1 cellular context compared by ENCODE assay signal in the genomic region with DNA sequence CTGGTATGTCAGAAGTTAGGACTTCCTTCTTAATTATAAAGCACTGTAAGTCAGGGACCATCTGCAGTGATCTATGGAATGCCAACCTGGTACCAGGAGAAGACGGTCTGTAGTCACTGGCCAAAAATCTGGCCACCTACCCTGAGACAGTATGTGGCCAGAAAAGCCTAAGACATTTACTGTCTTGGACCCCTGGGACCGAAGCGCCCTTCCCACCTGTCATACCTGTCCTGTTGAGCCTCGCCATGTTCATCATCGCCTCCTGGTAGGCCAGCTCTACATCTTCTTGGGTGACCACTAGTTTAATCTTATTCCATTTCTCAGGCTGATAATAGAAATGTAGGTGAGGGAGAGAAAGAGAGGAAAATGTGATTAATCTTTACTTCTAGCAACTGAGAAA.
TF ChIP-seq lines count a peak whose summit lies in the region.

No MANE protein-coding gene starts in this region.

TF ChIP-seq in GM23338, 12 proteins besides CTCF, POLR2A, EP300 and RAD21 (continued from another document):
- TF ChIP-seq, protein P1, sequence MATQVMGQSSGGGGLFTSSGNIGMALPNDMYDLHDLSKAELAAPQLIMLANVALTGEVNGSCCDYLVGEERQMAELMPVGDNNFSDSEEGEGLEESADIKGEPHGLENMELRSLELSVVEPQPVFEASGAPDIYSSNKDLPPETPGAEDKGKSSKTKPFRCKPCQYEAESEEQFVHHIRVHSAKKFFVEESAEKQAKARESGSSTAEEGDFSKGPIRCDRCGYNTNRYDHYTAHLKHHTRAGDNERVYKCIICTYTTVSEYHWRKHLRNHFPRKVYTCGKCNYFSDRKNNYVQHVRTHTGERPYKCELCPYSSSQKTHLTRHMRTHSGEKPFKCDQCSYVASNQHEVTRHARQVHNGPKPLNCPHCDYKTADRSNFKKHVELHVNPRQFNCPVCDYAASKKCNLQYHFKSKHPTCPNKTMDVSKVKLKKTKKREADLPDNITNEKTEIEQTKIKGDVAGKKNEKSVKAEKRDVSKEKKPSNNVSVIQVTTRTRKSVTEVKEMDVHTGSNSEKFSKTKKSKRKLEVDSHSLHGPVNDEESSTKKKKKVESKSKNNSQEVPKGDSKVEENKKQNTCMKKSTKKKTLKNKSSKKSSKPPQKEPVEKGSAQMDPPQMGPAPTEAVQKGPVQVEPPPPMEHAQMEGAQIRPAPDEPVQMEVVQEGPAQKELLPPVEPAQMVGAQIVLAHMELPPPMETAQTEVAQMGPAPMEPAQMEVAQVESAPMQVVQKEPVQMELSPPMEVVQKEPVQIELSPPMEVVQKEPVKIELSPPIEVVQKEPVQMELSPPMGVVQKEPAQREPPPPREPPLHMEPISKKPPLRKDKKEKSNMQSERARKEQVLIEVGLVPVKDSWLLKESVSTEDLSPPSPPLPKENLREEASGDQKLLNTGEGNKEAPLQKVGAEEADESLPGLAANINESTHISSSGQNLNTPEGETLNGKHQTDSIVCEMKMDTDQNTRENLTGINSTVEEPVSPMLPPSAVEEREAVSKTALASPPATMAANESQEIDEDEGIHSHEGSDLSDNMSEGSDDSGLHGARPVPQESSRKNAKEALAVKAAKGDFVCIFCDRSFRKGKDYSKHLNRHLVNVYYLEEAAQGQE (IDR thresholded peaks at IDR 0.05; ENCODE audit: unreplicated experiment), result no peak
- no peak for TF ChIP-seq EZH2 (IDR thresholded peaks at IDR 0.05; ENCODE audit: low read depth, unreplicated experiment)
- TF ChIP-seq, protein P2, sequence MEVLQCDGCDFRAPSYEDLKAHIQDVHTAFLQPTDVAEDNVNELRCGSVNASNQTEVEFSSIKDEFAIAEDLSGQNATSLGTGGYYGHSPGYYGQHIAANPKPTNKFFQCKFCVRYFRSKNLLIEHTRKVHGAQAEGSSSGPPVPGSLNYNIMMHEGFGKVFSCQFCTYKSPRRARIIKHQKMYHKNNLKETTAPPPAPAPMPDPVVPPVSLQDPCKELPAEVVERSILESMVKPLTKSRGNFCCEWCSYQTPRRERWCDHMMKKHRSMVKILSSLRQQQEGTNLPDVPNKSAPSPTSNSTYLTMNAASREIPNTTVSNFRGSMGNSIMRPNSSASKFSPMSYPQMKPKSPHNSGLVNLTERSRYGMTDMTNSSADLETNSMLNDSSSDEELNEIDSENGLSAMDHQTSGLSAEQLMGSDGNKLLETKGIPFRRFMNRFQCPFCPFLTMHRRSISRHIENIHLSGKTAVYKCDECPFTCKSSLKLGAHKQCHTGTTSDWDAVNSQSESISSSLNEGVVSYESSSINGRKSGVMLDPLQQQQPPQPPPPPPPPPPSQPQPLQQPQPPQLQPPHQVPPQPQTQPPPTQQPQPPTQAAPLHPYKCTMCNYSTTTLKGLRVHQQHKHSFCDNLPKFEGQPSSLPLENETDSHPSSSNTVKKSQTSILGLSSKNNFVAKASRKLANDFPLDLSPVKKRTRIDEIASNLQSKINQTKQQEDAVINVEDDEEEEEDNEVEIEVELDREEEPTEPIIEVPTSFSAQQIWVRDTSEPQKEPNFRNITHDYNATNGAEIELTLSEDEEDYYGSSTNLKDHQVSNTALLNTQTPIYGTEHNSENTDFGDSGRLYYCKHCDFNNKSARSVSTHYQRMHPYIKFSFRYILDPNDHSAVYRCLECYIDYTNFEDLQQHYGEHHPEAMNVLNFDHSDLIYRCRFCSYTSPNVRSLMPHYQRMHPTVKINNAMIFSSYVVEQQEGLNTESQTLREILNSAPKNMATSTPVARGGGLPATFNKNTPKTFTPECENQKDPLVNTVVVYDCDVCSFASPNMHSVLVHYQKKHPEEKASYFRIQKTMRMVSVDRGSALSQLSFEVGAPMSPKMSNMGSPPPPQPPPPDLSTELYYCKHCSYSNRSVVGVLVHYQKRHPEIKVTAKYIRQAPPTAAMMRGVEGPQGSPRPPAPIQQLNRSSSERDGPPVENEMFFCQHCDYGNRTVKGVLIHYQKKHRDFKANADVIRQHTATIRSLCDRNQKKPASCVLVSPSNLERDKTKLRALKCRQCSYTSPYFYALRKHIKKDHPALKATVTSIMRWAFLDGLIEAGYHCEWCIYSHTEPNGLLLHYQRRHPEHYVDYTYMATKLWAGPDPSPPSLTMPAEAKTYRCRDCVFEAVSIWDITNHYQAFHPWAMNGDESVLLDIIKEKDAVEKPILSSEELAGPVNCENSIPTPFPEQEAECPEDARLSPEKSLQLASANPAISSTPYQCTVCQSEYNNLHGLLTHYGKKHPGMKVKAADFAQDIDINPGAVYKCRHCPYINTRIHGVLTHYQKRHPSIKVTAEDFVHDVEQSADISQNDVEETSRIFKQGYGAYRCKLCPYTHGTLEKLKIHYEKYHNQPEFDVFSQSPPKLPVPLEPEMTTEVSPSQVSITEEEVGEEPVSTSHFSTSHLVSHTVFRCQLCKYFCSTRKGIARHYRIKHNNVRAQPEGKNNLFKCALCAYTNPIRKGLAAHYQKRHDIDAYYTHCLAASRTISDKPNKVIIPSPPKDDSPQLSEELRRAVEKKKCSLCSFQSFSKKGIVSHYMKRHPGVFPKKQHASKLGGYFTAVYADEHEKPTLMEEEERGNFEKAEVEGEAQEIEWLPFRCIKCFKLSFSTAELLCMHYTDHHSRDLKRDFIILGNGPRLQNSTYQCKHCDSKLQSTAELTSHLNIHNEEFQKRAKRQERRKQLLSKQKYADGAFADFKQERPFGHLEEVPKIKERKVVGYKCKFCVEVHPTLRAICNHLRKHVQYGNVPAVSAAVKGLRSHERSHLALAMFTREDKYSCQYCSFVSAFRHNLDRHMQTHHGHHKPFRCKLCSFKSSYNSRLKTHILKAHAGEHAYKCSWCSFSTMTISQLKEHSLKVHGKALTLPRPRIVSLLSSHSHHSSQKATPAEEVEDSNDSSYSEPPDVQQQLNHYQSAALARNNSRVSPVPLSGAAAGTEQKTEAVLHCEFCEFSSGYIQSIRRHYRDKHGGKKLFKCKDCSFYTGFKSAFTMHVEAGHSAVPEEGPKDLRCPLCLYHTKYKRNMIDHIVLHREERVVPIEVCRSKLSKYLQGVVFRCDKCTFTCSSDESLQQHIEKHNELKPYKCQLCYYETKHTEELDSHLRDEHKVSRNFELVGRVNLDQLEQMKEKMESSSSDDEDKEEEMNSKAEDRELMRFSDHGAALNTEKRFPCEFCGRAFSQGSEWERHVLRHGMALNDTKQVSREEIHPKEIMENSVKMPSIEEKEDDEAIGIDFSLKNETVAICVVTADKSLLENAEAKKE (CRISPR knock-in tag; IDR thresholded peaks at IDR 0.05), result no peak
- TF ChIP-seq ZNF331 (CRISPR knock-in tag; IDR thresholded peaks at IDR 0.05; ENCODE audit: low read depth), result no peak
- no peak for TF ChIP-seq ZNF114 (CRISPR knock-in tag; IDR thresholded peaks at IDR 0.05)
- TF ChIP-seq EZH2phosphoT487 (IDR thresholded peaks at IDR 0.05; ENCODE audit: unreplicated experiment), result no peak
- TF ChIP-seq STAT1 (IDR thresholded peaks at IDR 0.05; ENCODE audit: unreplicated experiment), result no peak
